In genomic region chr12:120067901-120068300, GRCh38 we compare ENCODE assay signal across 22 cellular contexts.
"Had no signal": no experiment of that assay in that cellular context is flagged by ENCODE, and none has a peak within 500 bp of the region (broad histone marks: within the 10 kb centered on the region; RNA-seq: fewer than 3 reads in every experiment).

No MANE protein-coding gene starts in this region.

- H3K27ac ChIP-seq: body of pancreas, cardiac muscle cell, heart right ventricle, lower lobe of right lung, parathyroid adenoma, tibial artery, VCaP had no signal

- H3K9me3 Mint-ChIP-seq: naive B cell; stimulated activated naive CD8-positive, alpha-beta T cell treated with anti-CD3 and anti-CD28 coated beads, Interleukin-15, Interleukin-2, amounts not matched to agents 100 ng/mL and 50 ng/mL, for 24 hours; T-helper 2 cell treated with Interferon-gamma antibody and Interleukin-4, amounts not matched to agents 5 μg/mL and 100 μg/mL, for 36 hours had no signal

- DNase-seq: activated effector memory CD4-positive, alpha-beta T cell treated with anti-CD3 and anti-CD28 coated beads, Interleukin-2, amount 50 U/mL, for 16 hours; activated naive CD4-positive, alpha-beta T cell treated with anti-CD3 and anti-CD28 coated beads, Interleukin-2, amount 50 U/mL, for 16 hours; anterior cingulate cortex; body of pancreas; dermis blood vessel endothelial cell; effector CD8-positive, alpha-beta T cell; erythroblast; foreskin fibroblast; heart right ventricle; lower lobe of right lung; mesendoderm; naive B cell; nucleus accumbens; right cardiac atrium; stimulated activated CD4-positive, alpha-beta T cell treated with anti-CD3 and anti-CD28 coated beads, Interleukin-4, amount 100 ng/mL, for 4 hours; tibial artery had no signal

- ATAC-seq: activated CD4-positive, CD25-positive, alpha-beta regulatory T cell treated with anti-CD3 and anti-CD28 coated beads, Interleukin-2, amount 50 U/mL, for 24 hours; body of pancreas; lower lobe of right lung; right cardiac atrium had no signal

- H3K27me3 Mint-ChIP-seq: naive B cell; stimulated activated naive CD8-positive, alpha-beta T cell treated with anti-CD3 and anti-CD28 coated beads, Interleukin-15, Interleukin-2, amounts not matched to agents 100 ng/mL and 50 ng/mL, for 24 hours had no signal

- H3K27ac Mint-ChIP-seq: naive B cell; stimulated activated naive CD8-positive, alpha-beta T cell treated with anti-CD3 and anti-CD28 coated beads, Interleukin-15, Interleukin-2, amounts not matched to agents 100 ng/mL and 50 ng/mL, for 24 hours; T-helper 2 cell treated with Interferon-gamma antibody and Interleukin-4, amounts not matched to agents 5 μg/mL and 100 μg/mL, for 36 hours had no signal

- H3K4me3 Mint-ChIP-seq: stimulated activated naive CD8-positive, alpha-beta T cell treated with anti-CD3 and anti-CD28 coated beads, Interleukin-15, Interleukin-2, amounts not matched to agents 100 ng/mL and 50 ng/mL, for 24 hours; T-helper 2 cell treated with Interferon-gamma antibody and Interleukin-4, amounts not matched to agents 5 μg/mL and 100 μg/mL, for 36 hours had no signal
